In the genomic region with DNA sequence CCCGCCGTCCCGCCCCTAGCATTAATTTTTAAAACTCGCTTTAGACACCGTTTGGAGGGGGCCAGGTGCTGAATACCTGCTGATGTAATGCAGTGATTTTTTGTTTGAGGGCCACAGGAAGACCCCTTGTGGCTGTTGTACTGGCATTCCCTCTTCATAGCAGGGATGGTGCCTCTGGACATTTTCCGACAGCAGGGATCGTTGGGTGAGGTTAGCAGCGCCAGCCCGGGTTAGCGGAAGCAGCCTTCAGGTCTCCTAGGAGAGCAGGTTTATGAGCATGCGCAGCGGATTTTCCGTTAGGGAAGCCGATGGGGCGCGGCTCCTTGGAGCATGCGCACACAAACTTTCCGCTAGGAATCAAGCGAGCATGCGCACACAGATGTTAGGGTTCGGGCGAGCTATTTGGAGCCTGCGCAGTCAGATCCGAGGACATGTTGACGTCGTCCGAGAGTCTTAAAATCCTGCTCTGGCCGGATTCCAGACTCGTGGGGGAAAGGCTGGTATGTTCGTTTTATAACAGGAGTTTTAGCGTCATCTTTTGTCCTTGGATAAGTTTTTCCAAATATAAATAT, we compare ENCODE assay signal across 8 cellular contexts. TPM values are rescaled to one million over a fixed set of nuclear protein-coding genes. Genes with fewer than 3 reads are reported as not detected.
DNase-seq lines count a peak whose midpoint lies in the region; ATAC-seq and TF ChIP-seq lines count a peak whose summit lies in the region.

No MANE protein-coding gene starts in this region.

- no peaks in the 10 kb centered on the region for H3K9me3 Mint-ChIP-seq in Calu3 (ENCODE audit: low read depth, unreplicated experiment)
- no peaks in the 10 kb centered on the region for H3K9me3 Mint-ChIP-seq in activated naive CD8-positive, alpha-beta T cell treated with anti-CD3 and anti-CD28 coated beads, Interleukin-2, amount 10 ng/mL, durations not matched to agents 7 days and 5 days

- no peaks in the 10 kb centered on the region for H4K20me1 ChIP-seq in SK-N-SH (ENCODE audit: insufficient read depth)

- H3K27me3 ChIP-seq in SK-N-SH (ENCODE audit: insufficient read depth) (no peaks in the 10 kb centered on the region), testis (no peaks in the 10 kb centered on the region)

- peak overlapping the region; percentile 90 for H3K4me2 ChIP-seq in SK-N-SH

- POLR2A ChIA-PET in SK-N-SH (lab: Yijun Ruan, JAX), result interaction anchor here (0.6 to 1.2 kb wide), 5 partner anchors 9 to 72 kb away, joined by 3 to 5 read pairs (median 4); no protein-coding TSS in a partner anchor
- POLR2A ChIA-PET in activated naive CD8-positive, alpha-beta T cell treated with anti-CD3 and anti-CD28 coated beads, Interleukin-2, amount 10 ng/mL, durations not matched to agents 7 days and 5 days (lab: Charles Lee), result interaction anchor here (1.0 to 2.4 kb wide), 3 partner anchors 19 to 325 kb away, joined by 3 to 21 read pairs (median 4); no protein-coding TSS in a partner anchor

- TF ChIP-seq RAD21 in SK-N-SH (IDR thresholded peaks at IDR 0.05; ENCODE audit: low read length), result peak; percentile 3; the same call in 1 of the 2 replicates

- peak overlapping the region; percentile 58; the same call in 1 of the 2 replicates for H3K9ac ChIP-seq in SK-N-SH

- 2% methylated on average over 28 of the region's 31 CpGs for WGBS in SK-N-SH (ENCODE audit: low lambda C conversion rate)
- WGBS in testis, 2 donors, result 1 to 3% methylated on average over 29 to 31 of the region's 31 CpGs

- no peak for TF ChIP-seq POLR2A in testis (IDR thresholded peaks at IDR 0.05)

- peak overlapping the region; percentile 93 for H3K27ac Mint-ChIP-seq in Calu3 (ENCODE audit: unreplicated experiment)
- peak overlapping the region; percentile 86 for H3K27ac Mint-ChIP-seq in activated naive CD8-positive, alpha-beta T cell treated with anti-CD3 and anti-CD28 coated beads, Interleukin-2, amount 10 ng/mL, durations not matched to agents 7 days and 5 days

- peak; percentile 93 for DNase-seq in Calu3
- peak; percentile 88 for DNase-seq in HuH-7.5 (ENCODE audit: low spot score)
- DNase-seq in SK-N-SH, result peak; percentile 94
- DNase-seq in activated naive CD8-positive, alpha-beta T cell treated with anti-CD3 and anti-CD28 coated beads, Interleukin-2, amount 10 ng/mL, durations not matched to agents 7 days and 5 days, result peak; percentile 87
- DNase-seq in head of caudate nucleus, result peak; percentile 81 to 96 (median 90)
- DNase-seq in omental fat pad (ENCODE audit: low spot score), result peak; percentile 75
- peak; percentile 96 for DNase-seq in testis

- intact Hi-C loops in Calu3 (cut with micrococcal nuclease; ENCODE audit: unreplicated experiment) (no loop called here), head of caudate nucleus (cut with DNase I) (loop anchor here (10.0 kb wide), 1 partner anchor 390 kb away; a partner anchor contains a TSS), testis (cut with DNase I; ENCODE audit: low total_unique reads) (no loop called here)

- no peaks in the 10 kb centered on the region for H3K9me2 ChIP-seq in SK-N-SH

- no peaks in the 10 kb centered on the region for H3K27me3 Mint-ChIP-seq in Calu3 (ENCODE audit: unreplicated experiment)
- H3K27me3 Mint-ChIP-seq in activated naive CD8-positive, alpha-beta T cell treated with anti-CD3 and anti-CD28 coated beads, Interleukin-2, amount 10 ng/mL, durations not matched to agents 7 days and 5 days, result no peaks in the 10 kb centered on the region

- peaks cover 12 to 23% of the 10 kb centered on the region in 2 experiments for H3K36me3 ChIP-seq in SK-N-SH (replicated peaks in 1 of 2; ENCODE audit: control insufficient read depth in 1 of 2, insufficient read depth in 2 of 2, low read length in 1 of 2)
- no peaks in the 10 kb centered on the region for H3K36me3 ChIP-seq in testis (ENCODE audit: low read depth, missing control alignments)

- peaks cover 14% of the 10 kb centered on the region for H3F3A ChIP-seq in SK-N-SH (replicated peaks; ENCODE audit: insufficient read depth)

- H3K4me1 Mint-ChIP-seq in Calu3 (ENCODE audit: low read depth, unreplicated experiment), result no peaks in the 10 kb centered on the region
- peaks cover 4% of the 10 kb centered on the region for H3K4me1 Mint-ChIP-seq in activated naive CD8-positive, alpha-beta T cell treated with anti-CD3 and anti-CD28 coated beads, Interleukin-2, amount 10 ng/mL, durations not matched to agents 7 days and 5 days

- peaks cover 25% of the 10 kb centered on the region for H3K79me2 ChIP-seq in SK-N-SH (ENCODE audit: insufficient read depth)

- H3K4me1 ChIP-seq in SK-N-SH (ENCODE audit: control insufficient read depth in 1 of 2, insufficient read depth in 2 of 2, low read depth in 1 of 2, low read length in 1 of 2) (no peaks in the 10 kb centered on the region; a peak in 1 of 4 replicates), testis (no peaks in the 10 kb centered on the region)

- no TSS peak for BruUV-seq in Calu3 (replicated peaks; lab: Mats Ljungman, UMichigan)

- H3K9me3 ChIP-seq in SK-N-SH (no peaks in the 10 kb centered on the region), testis (no peaks in the 10 kb centered on the region)

- peak overlapping the region; percentile 78 for H3K4me3 Mint-ChIP-seq in Calu3 (ENCODE audit: low read depth, unreplicated experiment)
- peak overlapping the region; percentile 92 for H3K4me3 Mint-ChIP-seq in activated naive CD8-positive, alpha-beta T cell treated with anti-CD3 and anti-CD28 coated beads, Interleukin-2, amount 10 ng/mL, durations not matched to agents 7 days and 5 days

- CTCF ChIA-PET in Calu3 (lab: Charles Lee) (interaction anchor here (1.0 to 1.4 kb wide), 2 partner anchors 9 to 709 kb away, joined by 3 read pairs; a partner anchor contains a TSS), SK-N-SH (lab: Yijun Ruan, JAX) (interaction anchor here (2.4 kb wide), 1 partner anchor 9 kb away, joined by 13 read pairs; no protein-coding TSS in a partner anchor)

- no peak for TF ChIP-seq CTCF in Calu3 (IDR thresholded peaks at IDR 0.05; ENCODE audit: unreplicated experiment)
- TF ChIP-seq CTCF in SK-N-SH (IDR thresholded peaks at IDR 0.05), result peak; percentile 22
- TF ChIP-seq CTCF in omental fat pad (IDR thresholded peaks at IDR 0.05), result no peak
- TF ChIP-seq CTCF in testis (IDR thresholded peaks at IDR 0.05), result peak in 1 of 3 experiments; percentile 11

- no peak for TF ChIP-seq EP300 in SK-N-SH (IDR thresholded peaks at IDR 0.05; ENCODE audit: borderline replicate concordance in 1 of 2, low read depth in 1 of 2, low read length in 1 of 2)

- H3K4me3 ChIP-seq in SK-N-SH (ENCODE audit: low read depth in 2 of 2, low read length in 1 of 2), result peak overlapping the region; percentile 64 to 69
- H3K4me3 ChIP-seq in testis, result peak overlapping the region; percentile 51 to 69

- H3K36me3 Mint-ChIP-seq in Calu3 (ENCODE audit: insufficient read depth, unreplicated experiment), result peaks cover 26% of the 10 kb centered on the region
- peaks cover 9% of the 10 kb centered on the region for H3K36me3 Mint-ChIP-seq in activated naive CD8-positive, alpha-beta T cell treated with anti-CD3 and anti-CD28 coated beads, Interleukin-2, amount 10 ng/mL, durations not matched to agents 7 days and 5 days

- peak overlapping the region; percentile 92 for H2AFZ ChIP-seq in SK-N-SH (ENCODE audit: low read depth)

- peak overlapping the region; percentile 59 to 89 for H3K27ac ChIP-seq in SK-N-SH (ENCODE audit: low read depth in 2 of 2, low read length in 1 of 2)
- H3K27ac ChIP-seq in testis, result peak overlapping the region; percentile 68 to 69

- ATAC-seq in GM21515 (IDR thresholded peaks at IDR 0.05; ENCODE audit: unreplicated experiment) (peak; percentile 89), omental fat pad (ENCODE audit: low FRiP score) (peak; percentile 99)
- peak; percentile 99 for ATAC-seq in activated naive CD8-positive, alpha-beta T cell treated with anti-CD3 and anti-CD28 coated beads, Interleukin-2, amount 10 ng/mL, durations not matched to agents 7 days and 5 days (ENCODE audit: low read depth)

TF ChIP-seq in SK-N-SH, 30 proteins besides CTCF, POLR2A, EP300 and RAD21 (continues in another document):
- TF ChIP-seq SMC3 (IDR thresholded peaks at IDR 0.05; ENCODE audit: low read depth, low read length) (no peak), POLR2AphosphoS5 (IDR thresholded peaks at IDR 0.05; ENCODE audit: low read depth, low read length) (peak; percentile 95), GABPA (IDR thresholded peaks at IDR 0.05; ENCODE audit: low read depth) (0 out of 2 replicates have a peak, but pooled peaks have one; percentile 43), EZH2phosphoT487 (IDR thresholded peaks at IDR 0.05; ENCODE audit: borderline replicate concordance, low read depth) (no peak), MXI1 (IDR thresholded peaks at IDR 0.05; ENCODE audit: low read depth, low read length) (peak; percentile 70; the same call in 1 of the 2 replicates), FOSL2 (IDR thresholded peaks at IDR 0.05; ENCODE audit: borderline replicate concordance, low read depth) (no peak), SIN3A (IDR thresholded peaks at IDR 0.05; ENCODE audit: borderline replicate concordance, low read depth, low read length) (no peak), GATA2 (CRISPR knock-in tag; IDR thresholded peaks at IDR 0.05) (no peak), TEAD4 (IDR thresholded peaks at IDR 0.05; ENCODE audit: borderline replicate concordance, insufficient read depth) (no peak), YY1 (IDR thresholded peaks at IDR 0.05; ENCODE audit: low read depth) (no peak)
- TF ChIP-seq, protein P1, sequence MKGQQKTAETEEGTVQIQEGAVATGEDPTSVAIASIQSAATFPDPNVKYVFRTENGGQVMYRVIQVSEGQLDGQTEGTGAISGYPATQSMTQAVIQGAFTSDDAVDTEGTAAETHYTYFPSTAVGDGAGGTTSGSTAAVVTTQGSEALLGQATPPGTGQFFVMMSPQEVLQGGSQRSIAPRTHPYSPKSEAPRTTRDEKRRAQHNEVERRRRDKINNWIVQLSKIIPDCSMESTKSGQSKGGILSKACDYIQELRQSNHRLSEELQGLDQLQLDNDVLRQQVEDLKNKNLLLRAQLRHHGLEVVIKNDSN (IDR thresholded peaks at IDR 0.05; ENCODE audit: borderline replicate concordance, low read depth), result no peak
- TF ChIP-seq, protein P2, sequence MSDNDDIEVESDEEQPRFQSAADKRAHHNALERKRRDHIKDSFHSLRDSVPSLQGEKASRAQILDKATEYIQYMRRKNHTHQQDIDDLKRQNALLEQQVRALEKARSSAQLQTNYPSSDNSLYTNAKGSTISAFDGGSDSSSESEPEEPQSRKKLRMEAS (IDR thresholded peaks at IDR 0.05; ENCODE audit: low read depth), result peak; percentile 82

RNA-seq across cellular contexts. Expression of a gene that starts 17.2 kb away (rescaled TPM):
- 17.1 and 17.4 TPM in 2 replicates for total RNA-seq in Calu3 (2022)
- 24.1 and 26.3 TPM in 2 replicates for polyA plus RNA-seq in SK-N-SH (2012; rRNA removed)
- polyA plus RNA-seq in SK-N-SH (2012; cell fraction: cytosol; rRNA removed), result 33.9 and 51.3 TPM in 2 replicates
- polyA plus RNA-seq in SK-N-SH (2012; cell fraction: nucleus; rRNA removed), result 6.5 and 9.2 TPM in 2 replicates
- total RNA-seq in activated naive CD8-positive, alpha-beta T cell treated with anti-CD3 and anti-CD28 coated beads, Interleukin-2, amount 10 ng/mL, durations not matched to agents 7 days and 5 days, result 10 to 100 TPM in 1 of 2 experiments, 1 to 10 TPM in 1; 7.6 to 16.1 TPM
- total RNA-seq in omental fat pad, result 10 to 100 TPM; 16.1 to 29.9 (median 19.4) TPM
- 10 to 100 TPM; 39.4 to 40.4 TPM for total RNA-seq in testis
- 50.0 TPM for polyA plus RNA-seq in testis (ENCODE audit: insufficient read depth, low read depth, low replicate concordance)

Comparison
In these comparisons a context has a peak if more than half of its experiments do, and no peak if none do; other contexts are left out.
1. Peak in every context shown above with its lines: DNase-seq, ATAC-seq, H3K4me3 ChIP-seq and H3K27ac ChIP-seq.